In genomic region chr5:129431406-129431805, GRCh38 we compare ENCODE assay signal across 1 cellular context.
TF ChIP-seq lines count a peak whose summit lies in the region.

No MANE protein-coding gene starts in this region.

TF ChIP-seq in HepG2, 621 proteins besides CTCF, POLR2A, EP300 and RAD21 (continued from another document):
- no peak for TF ChIP-seq ZMYM3 (CRISPR knock-in tag; IDR thresholded peaks at IDR 0.05)
- no peak for TF ChIP-seq ZNF75D (CRISPR knock-in tag; IDR thresholded peaks at IDR 0.05; ENCODE audit: borderline replicate concordance)
- TF ChIP-seq ZNF670 (CRISPR knock-in tag; IDR thresholded peaks at IDR 0.05; ENCODE audit: borderline replicate concordance) = no peak
- no peak for TF ChIP-seq ZNF17 (CRISPR knock-in tag; IDR thresholded peaks at IDR 0.05)
